ENCODE assay signal across 16 cellular contexts in the genomic region with DNA sequence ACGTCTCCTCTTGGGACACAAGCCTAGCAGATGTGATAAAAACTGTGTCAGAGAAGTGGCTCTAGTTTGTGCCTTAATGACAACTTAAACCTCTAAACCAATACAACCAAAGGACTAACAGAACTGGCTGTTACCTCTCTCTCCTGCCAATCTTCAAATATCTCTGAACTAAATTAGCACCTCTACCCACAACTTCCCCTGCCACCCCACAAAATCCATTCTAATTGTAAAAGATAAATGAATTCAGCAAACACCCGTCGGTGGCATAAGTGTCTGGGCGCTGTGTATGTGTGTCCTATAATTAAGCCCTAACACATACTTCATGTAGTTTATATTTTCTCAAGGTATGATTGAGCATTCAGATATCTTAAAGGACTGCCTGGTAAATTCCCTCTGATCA.
"Had no signal": no experiment of that assay in that cellular context is flagged by ENCODE, and none has a peak within 500 bp of the region (broad histone marks: within the 10 kb centered on the region; RNA-seq: fewer than 3 reads in every experiment).

No MANE protein-coding gene starts in this region.

- DNase-seq: activated CD4-positive, alpha-beta T cell treated with anti-CD3 and anti-CD28 coated beads, Interleukin-2, amount 50 U/mL, for 1 hour; activated naive CD4-positive, alpha-beta T cell; anterior cingulate cortex; effector memory CD4-positive, alpha-beta T cell; heart left ventricle; left cardiac atrium; stimulated activated CD4-positive, alpha-beta T cell treated with anti-CD3 and anti-CD28 coated beads, Interleukin-12 subunit alpha, Interleukin-12 subunit beta, amount 100 ng/mL, for 4 hours; stimulated activated CD4-positive, alpha-beta T cell treated with anti-CD3 and anti-CD28 coated beads, Interleukin-2, amount 100 ng/mL, for 24 hours; stomach; T-helper 17 cell; testis; upper lobe of right lung had no signal

- H3K9ac ChIP-seq: parathyroid adenoma had no signal

- H3K4me3 ChIP-seq: breast epithelium, heart left ventricle, lung, stomach, testis, upper lobe of right lung had no signal

- H3K79me2 ChIP-seq: parathyroid adenoma had no signal

- H3K9me3 ChIP-seq: breast epithelium, heart left ventricle, neutrophil, stomach, testis, upper lobe of right lung had no signal

- H3K36me3 ChIP-seq: breast epithelium, heart left ventricle, neutrophil, stomach, upper lobe of right lung had no signal

- H3K27ac ChIP-seq: breast epithelium, heart left ventricle, neutrophil, parathyroid adenoma, stomach, testis, upper lobe of right lung had no signal

- H3K27me3 ChIP-seq: breast epithelium, heart left ventricle, neutrophil, stomach, testis, upper lobe of right lung had no signal

- ATAC-seq: heart left ventricle, left cardiac atrium, T-helper 17 cell, upper lobe of right lung had no signal

- H3K4me1 ChIP-seq: breast epithelium, parathyroid adenoma, testis had no signal
